ENCODE assay signal across 22 cellular contexts in the genomic region with DNA sequence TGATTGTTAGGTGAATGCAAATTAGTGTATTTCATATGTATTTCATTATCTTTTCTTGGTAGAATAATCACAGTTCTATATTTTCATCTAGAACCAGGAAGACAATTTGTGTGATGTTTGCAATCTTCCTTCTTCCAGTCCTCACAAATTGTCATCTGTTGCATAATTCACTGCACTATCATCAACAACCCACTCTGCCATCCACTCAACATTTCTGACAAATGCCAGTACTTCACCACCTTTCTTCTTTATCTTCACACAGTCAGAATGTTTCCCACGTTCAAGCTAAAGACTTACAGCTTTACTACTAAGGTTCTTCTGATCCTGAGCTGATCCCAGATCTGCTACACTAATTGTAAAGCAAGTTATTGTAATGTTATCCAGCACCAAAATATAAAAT.
"Had no signal": no experiment of that assay in that cellular context is flagged by ENCODE, and none has a peak within 500 bp of the region (broad histone marks: within the 10 kb centered on the region; RNA-seq: fewer than 3 reads in every experiment).

No MANE protein-coding gene starts in this region.

- H3K4me1 Mint-ChIP-seq: activated CD4-positive, alpha-beta memory T cell treated with anti-CD3 and anti-CD28 coated beads, Interleukin-2, amount 10 ng/mL, durations not matched to agents 7 days and 5 days; activated CD4-positive, alpha-beta T cell treated with anti-CD3 and anti-CD28 coated beads for 36 hours; activated T-helper 17 cell treated with anti-CD3 and anti-CD28 coated beads, Interleukin-2, amount 50 U/mL, for 72 hours had no signal

- H3K9me3 Mint-ChIP-seq: activated CD4-positive, alpha-beta memory T cell treated with anti-CD3 and anti-CD28 coated beads, Interleukin-2, amount 10 ng/mL, durations not matched to agents 7 days and 5 days; activated naive CD4-positive, alpha-beta T cell treated with anti-CD3 and anti-CD28 coated beads for 36 hours; activated T-helper 17 cell treated with anti-CD3 and anti-CD28 coated beads, Interleukin-2, amount 50 U/mL, for 72 hours had no signal

- H3K27ac ChIP-seq: breast epithelium, KMS-11, SJCRH30, WERI-Rb-1 had no signal

- H3K9me3 ChIP-seq: SJCRH30, SK-N-SH had no signal

- H3K27ac Mint-ChIP-seq: activated CD4-positive, alpha-beta memory T cell treated with anti-CD3 and anti-CD28 coated beads, Interleukin-2, amount 10 ng/mL, durations not matched to agents 7 days and 5 days; activated CD4-positive, alpha-beta T cell treated with anti-CD3 and anti-CD28 coated beads for 36 hours; activated naive CD4-positive, alpha-beta T cell treated with anti-CD3 and anti-CD28 coated beads for 36 hours; activated naive CD8-positive, alpha-beta T cell; activated T-helper 17 cell treated with anti-CD3 and anti-CD28 coated beads, Interleukin-2, amount 50 U/mL, for 72 hours had no signal

- H3K4me3 ChIP-seq: breast epithelium, SJCRH30 had no signal

- H3K4me3 Mint-ChIP-seq: activated CD4-positive, alpha-beta memory T cell treated with anti-CD3 and anti-CD28 coated beads, Interleukin-2, amount 10 ng/mL, durations not matched to agents 7 days and 5 days; activated CD4-positive, alpha-beta T cell treated with anti-CD3 and anti-CD28 coated beads for 36 hours; activated naive CD4-positive, alpha-beta T cell treated with anti-CD3 and anti-CD28 coated beads for 36 hours; activated naive CD8-positive, alpha-beta T cell; activated T-helper 17 cell treated with anti-CD3 and anti-CD28 coated beads, Interleukin-2, amount 50 U/mL, for 72 hours had no signal

- H3K27me3 Mint-ChIP-seq: activated CD4-positive, alpha-beta memory T cell treated with anti-CD3 and anti-CD28 coated beads, Interleukin-2, amount 10 ng/mL, durations not matched to agents 7 days and 5 days; activated CD4-positive, alpha-beta T cell treated with anti-CD3 and anti-CD28 coated beads for 36 hours; activated naive CD8-positive, alpha-beta T cell; activated T-helper 17 cell treated with anti-CD3 and anti-CD28 coated beads, Interleukin-2, amount 50 U/mL, for 72 hours had no signal

- H3K36me3 Mint-ChIP-seq: activated naive CD8-positive, alpha-beta T cell had no signal

- H3K4me2 ChIP-seq: KMS-11, SK-N-SH had no signal

- ATAC-seq: activated CD4-positive, alpha-beta T cell treated with anti-CD3 and anti-CD28 coated beads for 36 hours; activated T-helper 17 cell treated with anti-CD3 and anti-CD28 coated beads, Interleukin-2, amount 50 U/mL, for 72 hours had no signal

- DNase-seq: activated CD4-positive, alpha-beta memory T cell treated with anti-CD3 and anti-CD28 coated beads, Interleukin-2, amount 10 ng/mL, durations not matched to agents 7 days and 5 days; activated CD4-positive, alpha-beta T cell treated with anti-CD3 and anti-CD28 coated beads for 36 hours; activated CD4-positive, alpha-beta T cell treated with anti-CD3 and anti-CD28 coated beads, Interleukin-2, amount 50 U/mL, for 1 hour; activated gamma-delta T cell; activated naive CD4-positive, alpha-beta T cell treated with anti-CD3 and anti-CD28 coated beads for 36 hours; activated T-cell treated with anti-CD3 and anti-CD28 coated beads for 4 hours; activated T-cell treated with anti-CD3 and anti-CD28 coated beads, Interleukin-2, amount 50 U/mL, for 48 hours; caudate nucleus; NCI-H1092; NCI-H1417 treated with DMSO at 0.1 percent for 48 hours; NCI-H1694; NCI-H2029; NCI-H446; NCI-H524; SJCRH30; SK-N-SH; T-helper 1 cell; WERI-Rb-1 had no signal

- H3K9me2 ChIP-seq: SK-N-SH had no signal

- H3K36me3 ChIP-seq: breast epithelium, SJCRH30, WERI-Rb-1 had no signal

- H3K9ac ChIP-seq: KMS-11, SK-N-SH had no signal

- H3K27me3 ChIP-seq: breast epithelium, SJCRH30 had no signal

- H3K4me1 ChIP-seq: breast epithelium, SJCRH30 had no signal
